9 cellular contexts compared by ENCODE assay signal in the genomic region with DNA sequence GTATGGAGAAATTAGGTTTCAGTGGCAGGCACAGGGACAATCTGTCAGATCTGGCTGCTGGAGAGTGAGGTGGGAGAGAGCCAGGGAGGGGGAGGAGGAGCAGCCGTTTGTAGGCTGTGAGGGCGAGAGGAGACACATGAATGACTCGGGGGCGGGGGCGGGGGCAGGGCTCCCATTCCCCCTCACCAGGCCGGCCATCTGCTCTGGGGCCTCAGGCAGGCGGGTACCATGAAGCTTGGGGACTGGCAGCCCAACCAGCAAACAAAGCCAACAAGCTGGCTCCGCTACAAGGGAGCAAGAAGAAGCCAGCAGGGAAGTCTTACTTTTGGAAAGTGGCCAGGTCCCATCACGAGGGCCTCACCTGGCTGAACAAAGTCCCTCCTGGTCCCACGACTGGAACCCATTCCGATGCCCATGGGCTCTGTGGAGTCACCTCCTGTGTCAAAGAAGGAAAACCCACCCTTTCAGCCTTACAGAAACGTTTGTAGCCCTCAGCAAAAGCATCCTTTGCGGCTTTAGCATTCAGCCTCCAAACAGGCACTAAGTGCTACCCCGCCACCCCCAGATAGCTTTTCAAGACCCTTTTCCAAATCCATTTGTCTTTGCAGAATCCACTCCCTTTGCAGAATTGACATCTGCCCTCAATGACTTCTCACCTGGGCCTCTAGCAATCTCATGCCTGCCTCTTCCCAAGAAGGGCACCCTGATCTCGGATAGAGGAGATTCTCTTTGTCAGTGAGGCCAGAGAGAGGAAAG.
DNase-seq lines count a peak whose midpoint lies in the region; ATAC-seq lines count a peak whose summit lies in the region.
"Had no signal": no experiment of that assay in that cellular context is flagged by ENCODE, and none has a peak within 500 bp of the region (broad histone marks: within the 10 kb centered on the region; RNA-seq: fewer than 3 reads in every experiment).

No MANE protein-coding gene starts in this region.

- H3K9me3 ChIP-seq in neuron (ENCODE audit: low read length) = no peaks in the 10 kb centered on the region
- H3K9me3 ChIP-seq: testis had no signal

- ATAC-seq in GM19035 (IDR thresholded peaks at IDR 0.05; ENCODE audit: unreplicated experiment) = peak; percentile 32
- ATAC-seq in HG03175 (IDR thresholded peaks at IDR 0.05; ENCODE audit: unreplicated experiment) = peak; percentile 16

- H3K4me1 ChIP-seq in neuron (ENCODE audit: insufficient read depth, low read length) = no peaks in the 10 kb centered on the region

- H3K4me3 ChIP-seq in neuron (ENCODE audit: low read length) = peak overlapping the region; percentile 32
- H3K4me3 ChIP-seq: testis had no signal

- H3K36me3 ChIP-seq in neuron (ENCODE audit: insufficient read depth, low read length) = no peaks in the 10 kb centered on the region

- peak overlapping the region; percentile 75 for H2AFZ ChIP-seq in neuron (ENCODE audit: low read depth, low read length)

- H3K27me3 ChIP-seq in neuron (ENCODE audit: insufficient read depth, low read length) = peaks cover 4% of the 10 kb centered on the region
- H3K27me3 ChIP-seq: testis had no signal

- DNase-seq in SHP77 treated with DMSO at 0.1 percent for 48 hours (lab: John Stamatoyannopoulos, UW) = peak; percentile 19
- DNase-seq in HK-2 (ENCODE audit: unreplicated experiment) = no peak
- no peak for DNase-seq in activated naive CD4-positive, alpha-beta T cell treated with anti-CD3 and anti-CD28 coated beads, Interleukin-2, amount 50 U/mL, for 16 hours
- DNase-seq in activated T-cell treated with anti-CD3 and anti-CD28 coated beads, Interleukin-2, amount 50 U/mL, for 48 hours = no peak
- no peak for DNase-seq in activated gamma-delta T cell treated with Interleukin-2 at 50 U/mL for 16 hours
